In genomic region chr1:112026018-112026417, GRCh38 we compare ENCODE assay signal across 16 cellular contexts. TPM values are rescaled to one million over a fixed set of nuclear protein-coding genes. Genes with fewer than 3 reads are reported as not detected.
A peak's percentile ranks its signal among the peaks of the same experiment; 100 is the strongest.
DNase-seq lines count a peak whose midpoint lies in the region; ATAC-seq, FAIRE-seq and TF ChIP-seq lines count a peak whose summit lies in the region.
"Had no signal": no experiment of that assay in that cellular context is flagged by ENCODE, and none has a peak within 500 bp of the region (broad histone marks: within the 10 kb centered on the region; RNA-seq: fewer than 3 reads in every experiment).

No MANE protein-coding gene starts in this region.

- H2BK120ac ChIP-seq in mesendoderm (ENCODE audit: low read depth, low read length), result no peak overlapping the region

- H3K4me1 ChIP-seq in astrocyte (ENCODE audit: insufficient read depth, low read length) (peaks cover 3% of the 10 kb centered on the region), mesendoderm (ENCODE audit: control insufficient read depth, low read depth, low read length) (no peaks in the 10 kb centered on the region)

- H3K9me3 ChIP-seq in astrocyte (ENCODE audit: insufficient read depth, low read depth, low read length), result no peaks in the 10 kb centered on the region
- H3K9me3 ChIP-seq in CD4-positive, alpha-beta T cell (ENCODE audit: control insufficient read depth, low read length), result no peaks in the 10 kb centered on the region
- H3K9me3 ChIP-seq: HAP-1 had no signal

- H3K9ac ChIP-seq in astrocyte (ENCODE audit: low read length) (no peak overlapping the region), mesendoderm (ENCODE audit: low read length) (no peak overlapping the region)

- H3K4me3 ChIP-seq in astrocyte (ENCODE audit: insufficient read depth, low read depth, low read length) (no peak overlapping the region), mesendoderm (ENCODE audit: low read length) (no peak overlapping the region)
- H3K4me3 ChIP-seq: HAP-1 had no signal

- no peak overlapping the region for H4K5ac ChIP-seq in mesendoderm (ENCODE audit: low read length)

- H3K36me3 Mint-ChIP-seq in astrocyte (ENCODE audit: low read depth, unreplicated experiment), result no peaks in the 10 kb centered on the region
- no peaks in the 10 kb centered on the region for H3K36me3 Mint-ChIP-seq in CD4-positive, alpha-beta T cell (ENCODE audit: low read depth)
- H3K36me3 Mint-ChIP-seq: CD4-positive, alpha-beta memory T cell had no signal

- no peak for FAIRE-seq in astrocyte (lab: Jason Lieb, UNC)
- FAIRE-seq: HTR-8/SVneo had no signal

- peak; percentile 38 for DNase-seq in DMS79 treated with DMSO at 0.1 percent for 48 hours (lab: John Stamatoyannopoulos, UW)
- peak; percentile 22 for DNase-seq in NCI-H2107 (lab: John Stamatoyannopoulos, UW)
- peak; percentile 42 for DNase-seq in astrocyte (ENCODE audit: low read depth)
- peak; percentile 3 for DNase-seq in glomerular visceral epithelial cell (ENCODE audit: extremely low spot score)
- no peak for DNase-seq in NCI-H2196 (lab: John Stamatoyannopoulos, UW; ENCODE audit: unreplicated experiment)
- no peak for DNase-seq in mesendoderm
- no peak for DNase-seq in CD4-positive, alpha-beta T cell
- DNase-seq: CD4-positive, alpha-beta memory T cell; NCI-H1105; NCI-H1694 treated with DMSO at 0.1 percent for 48 hours; NCI-H510A; SW 1271 had no signal

- H3K27me3 ChIP-seq in astrocyte (ENCODE audit: insufficient read depth, low read length) (peaks cover 3% of the 10 kb centered on the region), mesendoderm (ENCODE audit: insufficient read depth, low read length, poor library complexity) (no peaks in the 10 kb centered on the region)
- H3K27me3 ChIP-seq in CD4-positive, alpha-beta T cell (ENCODE audit: control insufficient read depth, insufficient read depth, low read length), result peaks cover 6% of the 10 kb centered on the region

- intact Hi-C loops in CD4-positive, alpha-beta T cell (cut with DNase I, micrococcal nuclease), result no loop called here

- H4K20me1 ChIP-seq in astrocyte (ENCODE audit: insufficient read depth, low read length), result no peaks in the 10 kb centered on the region

- H3K79me2 ChIP-seq in astrocyte (ENCODE audit: insufficient read depth, low read length) (no peaks in the 10 kb centered on the region), mesendoderm (ENCODE audit: control insufficient read depth, insufficient read depth, low read length) (no peaks in the 10 kb centered on the region)

- H3K4me3 Mint-ChIP-seq in astrocyte (ENCODE audit: unreplicated experiment), result no peak overlapping the region
- no peak overlapping the region for H3K4me3 Mint-ChIP-seq in CD4-positive, alpha-beta T cell
- H3K4me3 Mint-ChIP-seq: B cell; CD4-positive, alpha-beta memory T cell had no signal

- no peaks in the 10 kb centered on the region for H3K36me3 ChIP-seq in astrocyte (ENCODE audit: insufficient read depth, low read length)
- no peaks in the 10 kb centered on the region for H3K36me3 ChIP-seq in mesendoderm (ENCODE audit: control insufficient read depth, insufficient read depth, low read length)
- H3K36me3 ChIP-seq: HAP-1 had no signal

- H4K8ac ChIP-seq in mesendoderm (ENCODE audit: low read depth, low read length), result no peak overlapping the region

- no peak overlapping the region for H2BK15ac ChIP-seq in mesendoderm (replicated peaks; ENCODE audit: low read depth)

- H3K4me1 Mint-ChIP-seq in astrocyte (ENCODE audit: low read depth, unreplicated experiment), result no peaks in the 10 kb centered on the region
- H3K4me1 Mint-ChIP-seq in CD4-positive, alpha-beta T cell (ENCODE audit: low read depth), result no peaks in the 10 kb centered on the region
- H3K4me1 Mint-ChIP-seq: B cell had no signal

- H3K4me2 ChIP-seq in astrocyte (ENCODE audit: low read length), result peak overlapping the region; percentile 22
- H3K4me2 ChIP-seq in mesendoderm (ENCODE audit: low read length), result no peak overlapping the region

- peaks cover 22% of the 10 kb centered on the region for H3K27me3 Mint-ChIP-seq in astrocyte (ENCODE audit: low read depth, unreplicated experiment)
- H3K27me3 Mint-ChIP-seq in CD4-positive, alpha-beta T cell, result peaks cover 33% of the 10 kb centered on the region

- no peak overlapping the region for H2AK5ac ChIP-seq in mesendoderm (ENCODE audit: low read length)

- no peak for TF ChIP-seq CTCF in astrocyte (IDR thresholded peaks at IDR 0.05; ENCODE audit: insufficient read depth, low read depth, low read length)
- no peak for TF ChIP-seq CTCF in CD4-positive, alpha-beta T cell (IDR thresholded peaks at IDR 0.05)

- no CpG with 5 or more reads among the region's 5 CpGs for WGBS in mesendoderm (ENCODE audit: extremely low coverage, insufficient coverage, low lambda C conversion rate)

- H3K23ac ChIP-seq in mesendoderm (ENCODE audit: low read length), result no peak overlapping the region

- no peak overlapping the region for H3K18ac ChIP-seq in mesendoderm (ENCODE audit: low read length)

- POLR2A ChIA-PET in CD4-positive, alpha-beta T cell (lab: Charles Lee), result no interaction called here

- H3K27ac Mint-ChIP-seq in astrocyte (ENCODE audit: unreplicated experiment), result no peak overlapping the region
- no peak overlapping the region for H3K27ac Mint-ChIP-seq in CD4-positive, alpha-beta T cell
- H3K27ac Mint-ChIP-seq: B cell; CD4-positive, alpha-beta memory T cell had no signal

- no peak overlapping the region for H3K27ac ChIP-seq in astrocyte (ENCODE audit: low read depth, low read length)
- H3K27ac ChIP-seq in mesendoderm (ENCODE audit: low read depth, low read length), result no peak overlapping the region
- no peak overlapping the region for H3K27ac ChIP-seq in CD4-positive, alpha-beta T cell (ENCODE audit: low read depth, low read length)

- CTCF ChIA-PET in CD4-positive, alpha-beta T cell (lab: Charles Lee), result no interaction called here

- H3K79me1 ChIP-seq in mesendoderm (ENCODE audit: low read length), result no peaks in the 10 kb centered on the region

- H3K56ac ChIP-seq in mesendoderm (ENCODE audit: low read length), result no peak overlapping the region

- no peak overlapping the region for H3K4ac ChIP-seq in mesendoderm (ENCODE audit: low read depth, low read length)

- H3K9me3 Mint-ChIP-seq in astrocyte (ENCODE audit: unreplicated experiment), result no peaks in the 10 kb centered on the region
- H3K9me3 Mint-ChIP-seq in CD4-positive, alpha-beta T cell, result no peaks in the 10 kb centered on the region

- no peak overlapping the region for H2AFZ ChIP-seq in astrocyte (ENCODE audit: low read depth, low read length)

- no peak overlapping the region for H2BK5ac ChIP-seq in mesendoderm (ENCODE audit: low read length)

- ATAC-seq in HG03442 (IDR thresholded peaks at IDR 0.05; ENCODE audit: unreplicated experiment), result no peak
- no peak for ATAC-seq in CD4-positive, alpha-beta T cell (ENCODE audit: poor library complexity)

RNA-seq across cellular contexts. Expression of gene KCND3, which starts 36.5 kb away (rescaled TPM):
- total RNA-seq in astrocyte, result 0.43 TPM in 2 replicates
- 0.67 TPM for polyA plus RNA-seq in mesendoderm (2013, experiment 1 of 2)
- polyA plus RNA-seq in mesendoderm (2013, experiment 2 of 2), result 0.67 TPM
- total RNA-seq in CD4-positive, alpha-beta T cell, result under 1 TPM in 1 of 2 experiments, not detected in 1; 0.05 TPM
- total RNA-seq: B cell; CD4-positive, alpha-beta memory T cell had no signal

Comparison
In these comparisons a context has a peak if more than half of its experiments do, and no peak if none do; other contexts are left out.
1. DNase-seq: peak in DMS79 treated with DMSO at 0.1 percent for 48 hours (single experiment), NCI-H2107 (single experiment), astrocyte (single experiment) and glomerular visceral epithelial cell (single experiment); none in NCI-H2196 (single experiment), mesendoderm (single experiment) and CD4-positive, alpha-beta T cell (0 of 10).